In genomic region chr1:32981003-32981909, GRCh38 we compare ENCODE assay signal across 8 cellular contexts. TPM values are rescaled to one million over a fixed set of nuclear protein-coding genes. Genes with fewer than 3 reads are reported as not detected.
A peak's percentile ranks its signal among the peaks of the same experiment; 100 is the strongest.
DNase-seq lines count a peak whose midpoint lies in the region; ATAC-seq lines count a peak whose summit lies in the region.

No MANE protein-coding gene starts in this region.

- 24% methylated on average over 8 of the region's 8 CpGs for WGBS in thymus

- peaks cover 0 to 2% (median 0%) of the 10 kb centered on the region in 11 donors for H3K9me3 Mint-ChIP-seq in naive thymus-derived CD4-positive, alpha-beta T cell

- H3K27me3 ChIP-seq in duodenal mucosa (ENCODE audit: control insufficient read depth in 1 of 2, insufficient read depth in 2 of 2, low read length in 2 of 2) (no peaks in the 10 kb centered on the region), thymus (ENCODE audit: control insufficient read depth, insufficient read depth) (no peaks in the 10 kb centered on the region)
- no peaks in the 10 kb centered on the region for H3K27me3 ChIP-seq in naive thymus-derived CD4-positive, alpha-beta T cell (ENCODE audit: control insufficient read depth in 2 of 2, insufficient read depth in 2 of 2, low read length in 2 of 2)

- CTCF ChIA-PET in naive thymus-derived CD4-positive, alpha-beta T cell (lab: Charles Lee) = interaction anchor here (0.6 to 1.6 kb wide), 7 partner anchors 11 to 146 kb away, joined by 3 to 8 read pairs (median 4); partner anchors contain the start of gene RNF19B

- H3K9me3 ChIP-seq in duodenal mucosa (ENCODE audit: control insufficient read depth in 1 of 2, low read length in 2 of 2) (no peaks in the 10 kb centered on the region), thymus (ENCODE audit: control insufficient read depth) (no peaks in the 10 kb centered on the region)
- H3K9me3 ChIP-seq in naive thymus-derived CD4-positive, alpha-beta T cell (ENCODE audit: control insufficient read depth in 2 of 3, low read length in 3 of 3) = no peaks in the 10 kb centered on the region

- H3K4me1 Mint-ChIP-seq in naive thymus-derived CD4-positive, alpha-beta T cell = peaks cover 12 to 74% (median 26%) of the 10 kb centered on the region in 7 donors

- H3K36me3 Mint-ChIP-seq in naive thymus-derived CD4-positive, alpha-beta T cell = peaks cover 0 to 16% (median 0%) of the 10 kb centered on the region in 5 donors

- H3K27me3 Mint-ChIP-seq in naive thymus-derived CD4-positive, alpha-beta T cell = no peaks in the 10 kb centered on the region

- H3K4me3 ChIP-seq in duodenal mucosa (ENCODE audit: low read depth in 1 of 2, low read length in 2 of 2) = peak overlapping the region; percentile 46 to 55
- peak overlapping the region; percentile 49 for H3K4me3 ChIP-seq in naive thymus-derived CD4-positive, alpha-beta T cell (ENCODE audit: low read length)
- H3K4me3 ChIP-seq in thymus (ENCODE audit: low read length) = no peak overlapping the region

- peak overlapping the region; percentile 38 to 67 for H3K9ac ChIP-seq in duodenal mucosa (ENCODE audit: low read depth in 1 of 2, low read length in 2 of 2)

- POLR2A ChIA-PET in naive thymus-derived CD4-positive, alpha-beta T cell (lab: Charles Lee) = interaction anchor here (0.5 to 2.1 kb wide), 14 partner anchors 9 to 1918 kb away, joined by 3 to 76 read pairs (median 4); partner anchors contain the start of genes RBBP4, RNF19B and TRIM62

- H3K36me3 ChIP-seq in duodenal mucosa (ENCODE audit: control insufficient read depth in 1 of 2, insufficient read depth in 2 of 2, low read length in 2 of 2) (no peaks in the 10 kb centered on the region), thymus (ENCODE audit: control insufficient read depth, insufficient read depth) (no peaks in the 10 kb centered on the region)
- H3K36me3 ChIP-seq in naive thymus-derived CD4-positive, alpha-beta T cell (ENCODE audit: control insufficient read depth in 2 of 3, insufficient read depth in 3 of 3, low read length in 3 of 3) = no peaks in the 10 kb centered on the region

- H3K4me1 ChIP-seq in duodenal mucosa (ENCODE audit: control insufficient read depth in 1 of 2, insufficient read depth in 2 of 2, low read length in 2 of 2) = peaks cover 27 to 41% of the 10 kb centered on the region in 2 donors
- peaks cover 11 to 26% of the 10 kb centered on the region in 2 donors for H3K4me1 ChIP-seq in naive thymus-derived CD4-positive, alpha-beta T cell (ENCODE audit: control insufficient read depth in 2 of 2, insufficient read depth in 2 of 2, low read length in 2 of 2)
- peaks cover 3% of the 10 kb centered on the region for H3K4me1 ChIP-seq in thymus (ENCODE audit: control insufficient read depth, insufficient read depth, low read length)

- H3K4me3 Mint-ChIP-seq in naive thymus-derived CD4-positive, alpha-beta T cell = peak overlapping the region; percentile 65 to 93 (median 82)

- peak; percentile 69 for DNase-seq in GM03348 (ENCODE audit: low spot score)
- DNase-seq in Kasumi-1 (lab: John Stamatoyannopoulos, UW) = peak; percentile 94 to 97
- peak; percentile 35 to 38 for DNase-seq in activated CD4-positive, alpha-beta T cell treated with anti-CD3 and anti-CD28 coated beads for 24 hours (ENCODE audit: low read depth in 2 of 2)
- peak in 8 of 9 donors; percentile 51 to 73 (median 63) for DNase-seq in naive thymus-derived CD4-positive, alpha-beta T cell
- no peak for DNase-seq in NCI-H2171 treated with DMSO at 0.1 percent for 48 hours (lab: John Stamatoyannopoulos, UW)

- intact Hi-C loops in naive thymus-derived CD4-positive, alpha-beta T cell (cut with micrococcal nuclease) = loop anchor here (1.0 kb wide), 4 partner anchors 8 to 146 kb away; partner anchors contain the start of genes RNF19B (in 2 of the 2) and AK2 (in 1 of the 2)

- peak; percentile 80 for ATAC-seq in GM21737 (IDR thresholded peaks at IDR 0.05; ENCODE audit: unreplicated experiment)
- ATAC-seq in naive thymus-derived CD4-positive, alpha-beta T cell = peak; percentile 95

- peak overlapping the region; percentile 91 for H3K27ac ChIP-seq in duodenal mucosa (ENCODE audit: low read depth, low read length)
- H3K27ac ChIP-seq in naive thymus-derived CD4-positive, alpha-beta T cell (ENCODE audit: low read depth, low read length) = peak overlapping the region; percentile 84
- peak overlapping the region; percentile 66 for H3K27ac ChIP-seq in thymus (ENCODE audit: low read depth)

- H3K27ac Mint-ChIP-seq in naive thymus-derived CD4-positive, alpha-beta T cell = peak overlapping the region; percentile 91 to 99 (median 94)

RNA-seq across cellular contexts. Expression of gene RNF19B, which starts 16.6 kb away (rescaled TPM):
- total RNA-seq in naive thymus-derived CD4-positive, alpha-beta T cell = 10 to 100 TPM; 17.1 to 58.1 (median 39.2) TPM
- polyA plus RNA-seq in naive thymus-derived CD4-positive, alpha-beta T cell = 1 to 10 TPM in 1 of 2 donors, under 1 TPM in 1; 0.58 to 2.2 TPM
- polyA plus RNA-seq in thymus = 12.7 TPM

RNA-seq across cellular contexts. Expression of gene AK2, which starts 55.4 kb away (rescaled TPM):
- total RNA-seq in naive thymus-derived CD4-positive, alpha-beta T cell = 100 to 1,000 TPM in 1 of 5 experiments, 10 to 100 TPM in 4; 53.8 to 219 (median 90.2) TPM
- polyA plus RNA-seq in naive thymus-derived CD4-positive, alpha-beta T cell = 100 to 1,000 TPM; 113 to 134 TPM
- polyA plus RNA-seq in thymus = 73.2 TPM
